8 cellular contexts compared by ENCODE assay signal in genomic region chr2:176188969-176189665, GRCh38. TPM values are rescaled to one million over a fixed set of nuclear protein-coding genes. Genes with fewer than 3 reads are reported as not detected.
DNase-seq lines count a peak whose midpoint lies in the region; ATAC-seq and TF ChIP-seq lines count a peak whose summit lies in the region.

No MANE protein-coding gene starts in this region.

- no peak for ATAC-seq in GM21529 (IDR thresholded peaks at IDR 0.05; ENCODE audit: unreplicated experiment)
- ATAC-seq in HG02763 (IDR thresholded peaks at IDR 0.05; ENCODE audit: unreplicated experiment), result no peak
- no peak for ATAC-seq in HG03439 (IDR thresholded peaks at IDR 0.05; ENCODE audit: unreplicated experiment)

- H3K9me3 ChIP-seq in esophagus (ENCODE audit: control insufficient read depth in 2 of 2, insufficient read depth in 1 of 2, low read depth in 1 of 2, low read length in 1 of 2) (peaks cover 0 to 8% of the 10 kb centered on the region in 2 donors), neutrophil (no peaks in the 10 kb centered on the region)

- H3K27ac ChIP-seq in esophagus (ENCODE audit: low read depth in 2 of 2, low read length in 1 of 2), result no peak overlapping the region
- no peak overlapping the region for H3K27ac ChIP-seq in neutrophil

- DNase-seq in COLO668 (lab: John Stamatoyannopoulos, UW; ENCODE audit: unreplicated experiment) (peak; percentile 73), NCI-H345 (lab: John Stamatoyannopoulos, UW) (peak; percentile 35), activated gamma-delta T cell treated with Interleukin-2 at 50 U/mL for 16 hours (no peak)

- no peak for TF ChIP-seq CTCF in neutrophil (IDR thresholded peaks at IDR 0.05)

- peak overlapping the region; percentile 58 to 60 for H3K4me3 ChIP-seq in esophagus (ENCODE audit: low read depth in 1 of 2, low read length in 2 of 2)
- peak overlapping the region; percentile 21 to 54 for H3K4me3 ChIP-seq in neutrophil (ENCODE audit: low read depth in 1 of 2, low read length in 1 of 2)

- H3K4me1 ChIP-seq in esophagus (ENCODE audit: control insufficient read depth in 2 of 2, insufficient read depth in 2 of 2, low read length in 1 of 2) (peaks cover 3 to 17% of the 10 kb centered on the region in 2 donors), neutrophil (ENCODE audit: control insufficient read depth in 1 of 2, insufficient read depth in 1 of 2, low read depth in 1 of 2, low read length in 1 of 2) (peaks cover 24 to 28% of the 10 kb centered on the region in 2 experiments)

- 3 to 4% methylated on average over 70 to 77 of the region's 77 CpGs for WGBS in esophagus, 2 donors

- H3K27me3 ChIP-seq in esophagus (ENCODE audit: control insufficient read depth in 1 of 2, insufficient read depth in 2 of 2, low read length in 2 of 2) (peaks cover 0 to 25% of the 10 kb centered on the region in 2 donors), neutrophil (peaks cover 100% of the 10 kb centered on the region)

- no peaks in the 10 kb centered on the region for H3K36me3 ChIP-seq in esophagus (ENCODE audit: control insufficient read depth in 2 of 2, insufficient read depth in 2 of 2, low read length in 1 of 2)
- H3K36me3 ChIP-seq in neutrophil, result no peaks in the 10 kb centered on the region

RNA-seq across cellular contexts. Expression of gene HOXD1, which starts 0.6 kb away (rescaled TPM):
- under 1 TPM; 0.21 to 0.43 TPM for polyA plus RNA-seq in esophagus

RNA-seq across cellular contexts. Expression of gene HOXD3, which starts 32.0 kb away (rescaled TPM):
- polyA plus RNA-seq in esophagus, result under 1 TPM; 0.35 to 0.77 TPM

RNA-seq across cellular contexts. Expression of gene HOXD4, which starts 37.8 kb away (rescaled TPM):
- 1 to 10 TPM in 1 of 2 donors, under 1 TPM in 1; 0.61 to 1.0 TPM for polyA plus RNA-seq in esophagus

RNA-seq across cellular contexts. Expression of gene HOXD8, which starts 59.6 kb away (rescaled TPM):
- 1 to 10 TPM; 1.0 to 1.3 TPM for polyA plus RNA-seq in esophagus
